ENCODE assay signal across 8 cellular contexts in the genomic region with DNA sequence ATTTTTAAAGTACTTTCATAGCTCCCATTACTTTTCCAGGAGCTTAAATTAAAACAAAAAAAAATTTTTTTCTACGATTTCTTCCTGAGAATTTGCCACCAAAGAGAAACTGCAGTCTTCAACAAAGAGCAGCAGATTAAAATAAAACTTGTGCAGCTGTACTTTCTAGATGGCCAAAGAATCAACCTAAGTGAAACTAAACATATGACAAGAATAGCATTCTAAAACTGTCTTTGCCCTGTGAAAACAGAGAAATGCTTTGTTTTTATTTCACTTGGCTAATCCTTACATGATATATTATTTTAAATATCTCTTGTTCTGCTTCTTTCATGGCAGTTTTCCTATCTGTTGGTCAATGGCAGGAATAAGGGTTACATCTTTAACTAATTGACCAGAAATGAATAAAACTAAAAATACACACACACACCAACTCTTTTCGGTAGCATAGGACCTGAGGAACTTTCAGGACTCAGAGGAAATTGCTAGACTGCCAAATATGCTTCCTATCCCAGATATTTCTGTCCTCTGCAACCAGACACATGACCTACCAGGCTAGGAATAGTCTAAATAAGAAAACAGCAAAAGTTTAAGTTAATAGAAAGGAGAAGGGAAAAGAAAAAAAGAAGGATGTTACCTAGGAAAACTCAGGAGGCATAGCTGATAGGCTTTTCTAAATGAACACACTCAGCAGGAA.
DNase-seq lines count a peak whose midpoint lies in the region; ATAC-seq and TF ChIP-seq lines count a peak whose summit lies in the region.

No MANE protein-coding gene starts in this region.

- H3K79me2 ChIP-seq in KMS-11 (ENCODE audit: insufficient read depth, low read depth), result peaks cover 7% of the 10 kb centered on the region; the same call in 1 of the 2 replicates
- H3K79me2 ChIP-seq in Karpas-422 (ENCODE audit: low read length), result no peaks in the 10 kb centered on the region

- WGBS in gastroesophageal sphincter (ENCODE audit: low coverage in 1 of 2), 2 donors, result 3 to 5% methylated on average over 2 of the region's 2 CpGs

- H3K27ac ChIP-seq in KMS-11 (peak overlapping the region; percentile 70), gastroesophageal sphincter (peak overlapping the region in 3 of 4 donors; percentile 38 to 65 (median 59)), Karpas-422 (ENCODE audit: low read length) (no peak overlapping the region)

- peak overlapping the region; percentile 53 for H3K4me2 ChIP-seq in KMS-11
- H3K4me2 ChIP-seq in Karpas-422 (ENCODE audit: low read depth, low read length, poor library complexity, severe bottlenecking), result no peak overlapping the region

- H3K9ac ChIP-seq in KMS-11, result peak overlapping the region; percentile 17; the same call in 1 of the 2 replicates
- H3K9ac ChIP-seq in Karpas-422 (ENCODE audit: low read length), result no peak overlapping the region

- H3K27me3 ChIP-seq in KMS-11 (ENCODE audit: insufficient read depth, low read depth), result no peaks in the 10 kb centered on the region
- no peaks in the 10 kb centered on the region for H3K27me3 ChIP-seq in gastroesophageal sphincter
- 0 out of 2 replicates have a peak, but pooled peaks cover 3% of the 10 kb centered on the region for H3K27me3 ChIP-seq in Karpas-422 (ENCODE audit: low read length)

- H3K9me3 ChIP-seq in gastroesophageal sphincter, result no peaks in the 10 kb centered on the region
- H3K9me3 ChIP-seq in Karpas-422 (ENCODE audit: low read length), result no peaks in the 10 kb centered on the region

- H3K4me1 ChIP-seq in KMS-11 (ENCODE audit: low read depth, poor library complexity, severe bottlenecking), result peaks cover 73% of the 10 kb centered on the region
- H3K4me1 ChIP-seq in gastroesophageal sphincter, result peaks cover 4 to 31% (median 15%) of the 10 kb centered on the region in 3 donors
- peaks cover 8% of the 10 kb centered on the region for H3K4me1 ChIP-seq in Karpas-422 (ENCODE audit: low read length)

- H3K36me3 ChIP-seq in KMS-11 (ENCODE audit: insufficient read depth), result no peaks in the 10 kb centered on the region
- no peaks in the 10 kb centered on the region for H3K36me3 ChIP-seq in gastroesophageal sphincter
- no peaks in the 10 kb centered on the region for H3K36me3 ChIP-seq in Karpas-422 (ENCODE audit: insufficient read depth, low read length)

- no peak for TF ChIP-seq EP300 in gastroesophageal sphincter (IDR thresholded peaks at IDR 0.05)

- TF ChIP-seq POLR2A in gastroesophageal sphincter (IDR thresholded peaks at IDR 0.05), result no peak

- DNase-seq in AG08395 (ENCODE audit: low spot score) (peak; percentile 46), Karpas-422 (no peak), NCI-H524 treated with DMSO at 0.1 percent for 48 hours (lab: John Stamatoyannopoulos, UW) (no peak), H4 (ENCODE audit: low spot score) (no peak), NCI-H1417 treated with DMSO at 0.1 percent for 48 hours (lab: John Stamatoyannopoulos, UW) (no peak)

- H2AFZ ChIP-seq in KMS-11 (ENCODE audit: low read depth) (no peak overlapping the region), Karpas-422 (ENCODE audit: low read length) (no peak overlapping the region)

- H3K4me3 ChIP-seq in KMS-11 (IDR thresholded peaks at IDR 0.05; ENCODE audit: insufficient read depth, low read depth, low read length), result no peak overlapping the region
- peak overlapping the region; percentile 15 to 17 for H3K4me3 ChIP-seq in gastroesophageal sphincter
- no peak overlapping the region for H3K4me3 ChIP-seq in Karpas-422 (ENCODE audit: low read length)

- no peaks in the 10 kb centered on the region for H4K20me1 ChIP-seq in KMS-11 (ENCODE audit: insufficient read depth)
- H4K20me1 ChIP-seq in Karpas-422 (ENCODE audit: insufficient read depth, low read depth, low read length), result no peaks in the 10 kb centered on the region

- no peak for TF ChIP-seq CTCF in KMS-11 (conservative IDR thresholded peaks at IDR 0.05; ENCODE audit: low read depth, low read length)
- no peak for TF ChIP-seq CTCF in gastroesophageal sphincter (IDR thresholded peaks at IDR 0.05)

- no peaks in the 10 kb centered on the region for H3K9me2 ChIP-seq in Karpas-422 (replicated peaks; ENCODE audit: insufficient read depth, low read length)

- ATAC-seq in GM21360 (IDR thresholded peaks at IDR 0.05; ENCODE audit: unreplicated experiment), result peak; percentile 39
- no peak for ATAC-seq in gastroesophageal sphincter

Comparison
In these comparisons a context has a peak if more than half of its experiments do, and no peak if none do; other contexts are left out.
1. H3K4me3 ChIP-seq: peak in gastroesophageal sphincter (2 of 2); none in KMS-11 (single experiment) and Karpas-422 (single experiment).